16 cellular contexts compared by ENCODE assay signal in the genomic region with DNA sequence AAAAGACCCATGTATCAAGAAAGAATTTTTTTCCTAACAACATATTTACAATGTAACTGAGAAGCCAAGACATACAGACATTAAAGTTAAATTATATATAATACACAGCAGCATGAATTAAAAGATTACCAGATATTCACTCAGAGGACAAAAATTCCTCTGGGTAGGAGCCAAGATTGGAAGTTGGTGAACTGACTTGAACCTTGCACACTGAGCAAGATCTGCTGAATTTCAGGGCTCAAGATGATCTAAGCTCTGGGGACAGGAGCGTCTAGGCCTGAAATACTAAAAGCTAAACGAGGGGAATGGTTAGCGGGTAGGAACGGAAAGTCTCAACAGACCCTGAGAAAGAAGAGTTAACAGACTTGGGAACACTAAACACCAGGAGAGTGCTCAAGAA. TPM values are rescaled to one million over a fixed set of nuclear protein-coding genes. Genes with fewer than 3 reads are reported as not detected.
DNase-seq lines count a peak whose midpoint lies in the region; ATAC-seq and TF ChIP-seq lines count a peak whose summit lies in the region.
"Had no signal": no experiment of that assay in that cellular context is flagged by ENCODE, and none has a peak within 500 bp of the region (broad histone marks: within the 10 kb centered on the region; RNA-seq: fewer than 3 reads in every experiment).

No MANE protein-coding gene starts in this region.

- peaks cover 6% of the 10 kb centered on the region for H3K9me3 Mint-ChIP-seq in activated CD4-positive, alpha-beta T cell treated with anti-CD3 and anti-CD28 coated beads, Interleukin-2, amount 10 ng/mL, durations not matched to agents 24 days and 14 days
- H3K9me3 Mint-ChIP-seq in activated naive CD8-positive, alpha-beta T cell (ENCODE audit: low read depth), result no peaks in the 10 kb centered on the region
- peaks cover 0 to 2% (median 0%) of the 10 kb centered on the region in 7 donors for H3K9me3 Mint-ChIP-seq in naive B cell

- H3K4me1 ChIP-seq in A673 (ENCODE audit: insufficient read depth, low read length, poor library complexity, severe bottlenecking), result peaks cover 25% of the 10 kb centered on the region
- H3K4me1 ChIP-seq in adrenal gland (replicated peaks in 1 of 2), result peaks cover 38 to 58% of the 10 kb centered on the region in 2 donors

- no peaks in the 10 kb centered on the region for H3K27me3 Mint-ChIP-seq in activated CD4-positive, alpha-beta T cell treated with anti-CD3 and anti-CD28 coated beads, Interleukin-2, amount 10 ng/mL, durations not matched to agents 24 days and 14 days
- H3K27me3 Mint-ChIP-seq in activated naive CD8-positive, alpha-beta T cell, result no peaks in the 10 kb centered on the region
- H3K27me3 Mint-ChIP-seq in naive B cell, result no peaks in the 10 kb centered on the region
- H3K27me3 Mint-ChIP-seq: type B pancreatic cell had no signal

- H3K4me3 ChIP-seq in A673 (ENCODE audit: low read depth, low read length, poor library complexity, severe bottlenecking) (no peak overlapping the region), adrenal gland (no peak overlapping the region)
- H3K4me3 ChIP-seq: A549 had no signal

- CTCF ChIA-PET in A673 (lab: Charles Lee), result no interaction called here

- peaks cover 41% of the 10 kb centered on the region for H3K36me3 Mint-ChIP-seq in activated CD4-positive, alpha-beta T cell treated with anti-CD3 and anti-CD28 coated beads, Interleukin-2, amount 10 ng/mL, durations not matched to agents 24 days and 14 days (ENCODE audit: low read depth)
- H3K36me3 Mint-ChIP-seq in activated naive CD8-positive, alpha-beta T cell, result peaks cover 10% of the 10 kb centered on the region
- H3K36me3 Mint-ChIP-seq in naive B cell, result peaks cover 11 to 17% of the 10 kb centered on the region in 2 donors

- 73 to 86% (median 85%) methylated on average over 4 of the region's 4 CpGs for WGBS in adrenal gland, 4 donors

- BruUV-seq in A673 (replicated peaks; lab: Mats Ljungman, UMichigan), result no TSS peak

- no peak for TF ChIP-seq POLR2A in adrenal gland (IDR thresholded peaks at IDR 0.05)

- TF ChIP-seq CTCF in A673 (conservative IDR thresholded peaks at IDR 0.05; ENCODE audit: low read depth, low read length), result no peak
- TF ChIP-seq CTCF in adrenal gland (IDR thresholded peaks at IDR 0.05), result no peak

- DNase-seq in activated CD4-positive, alpha-beta T cell treated with anti-CD3 and anti-CD28 coated beads, Interleukin-2, amount 10 ng/mL, durations not matched to agents 24 days and 14 days, result no peak
- DNase-seq in activated CD4-positive, alpha-beta T cell treated with anti-CD3 and anti-CD28 coated beads for 48 hours, result no peak
- peak; percentile 14 for DNase-seq in EL
- DNase-seq in naive B cell, result no peak
- DNase-seq in NCI-H2227 treated with DMSO at 0.1 percent for 48 hours (lab: John Stamatoyannopoulos, UW), result no peak
- DNase-seq in A673 (ENCODE audit: low spot score), result no peak
- no peak for DNase-seq in adrenal gland
- DNase-seq: KBM-7; NCI-H1417 treated with DMSO at 0.1 percent for 48 hours; occipital lobe; stimulated activated CD4-positive, alpha-beta T cell treated with anti-CD3 and anti-CD28 coated beads, Interleukin-2, amount 100 ng/mL, for 48 hours had no signal

- H3K36me3 ChIP-seq in A673 (ENCODE audit: insufficient read depth, low read length, poor library complexity, severe bottlenecking), result no peaks in the 10 kb centered on the region
- no peaks in the 10 kb centered on the region for H3K36me3 ChIP-seq in adrenal gland (replicated peaks in 1 of 2)

- H3K4me3 Mint-ChIP-seq in activated CD4-positive, alpha-beta T cell treated with anti-CD3 and anti-CD28 coated beads, Interleukin-2, amount 10 ng/mL, durations not matched to agents 24 days and 14 days, result no peak overlapping the region
- H3K4me3 Mint-ChIP-seq in activated naive CD8-positive, alpha-beta T cell, result peak overlapping the region; percentile 31
- H3K4me3 Mint-ChIP-seq in naive B cell, result peak overlapping the region in 7 of 8 donors; percentile 2 to 82 (median 63)
- H3K4me3 Mint-ChIP-seq: type B pancreatic cell had no signal

- H3K9me3 ChIP-seq in A673 (ENCODE audit: low read depth, low read length, poor library complexity, severe bottlenecking) (no peaks in the 10 kb centered on the region), adrenal gland (replicated peaks in 1 of 3) (no peaks in the 10 kb centered on the region)
- H3K9me3 ChIP-seq: A549 had no signal

- POLR2A ChIA-PET in A673 (lab: Charles Lee; ENCODE audit: low non-redundant PET), result no interaction called here

- H3K27ac ChIP-seq in A673 (ENCODE audit: low read depth, low read length, poor library complexity, severe bottlenecking) (no peak overlapping the region), adrenal gland (no peak overlapping the region)
- H3K27ac ChIP-seq: A549, HL-60 had no signal

- H3K27ac Mint-ChIP-seq in activated CD4-positive, alpha-beta T cell treated with anti-CD3 and anti-CD28 coated beads, Interleukin-2, amount 10 ng/mL, durations not matched to agents 24 days and 14 days, result peak overlapping the region; percentile 59
- H3K27ac Mint-ChIP-seq in activated naive CD8-positive, alpha-beta T cell, result peak overlapping the region; percentile 72
- peak overlapping the region; percentile 24 to 90 (median 78) for H3K27ac Mint-ChIP-seq in naive B cell
- H3K27ac Mint-ChIP-seq: type B pancreatic cell had no signal

- intact Hi-C loops in activated CD4-positive, alpha-beta T cell treated with anti-CD3 and anti-CD28 coated beads, Interleukin-2, amount 10 ng/mL, durations not matched to agents 24 days and 14 days (cut with micrococcal nuclease), result no loop called here
- intact Hi-C loops in A673 (cut with micrococcal nuclease; ENCODE audit: unreplicated experiment), result no loop called here
- intact Hi-C loops in adrenal gland (cut with DNase I), result no loop called here

- no peak for ATAC-seq in naive B cell (ENCODE audit: low read depth in 2 of 2)
- ATAC-seq: A549, sciatic nerve had no signal

- peaks cover 67% of the 10 kb centered on the region for H3K4me1 Mint-ChIP-seq in activated CD4-positive, alpha-beta T cell treated with anti-CD3 and anti-CD28 coated beads, Interleukin-2, amount 10 ng/mL, durations not matched to agents 24 days and 14 days
- peaks cover 87% of the 10 kb centered on the region for H3K4me1 Mint-ChIP-seq in activated naive CD8-positive, alpha-beta T cell (ENCODE audit: low read depth)
- peaks cover 59 to 98% (median 88%) of the 10 kb centered on the region in 3 donors for H3K4me1 Mint-ChIP-seq in naive B cell

- H3K27me3 ChIP-seq in A673 (replicated peaks; ENCODE audit: insufficient read depth, low read depth, low read length, poor library complexity), result no peaks in the 10 kb centered on the region
- H3K27me3 ChIP-seq in adrenal gland, result no peaks in the 10 kb centered on the region

RNA-seq across cellular contexts. Expression of gene FOXO1, which starts 8.5 kb away (rescaled TPM):
- 38.1 and 39.6 TPM in 2 replicates for total RNA-seq in activated CD4-positive, alpha-beta T cell treated with anti-CD3 and anti-CD28 coated beads, Interleukin-2, amount 10 ng/mL, durations not matched to agents 24 days and 14 days
- 100 to 1,000 TPM in 5 of 6 donors, 10 to 100 TPM in 1; 70.3 to 174 (median 117) TPM for polyA plus RNA-seq in naive B cell (ENCODE audit: low read depth in 6 of 6)
- total RNA-seq in A673 (2021), result 2.9 and 3.0 TPM in 2 replicates
- total RNA-seq in adrenal gland, result 10 to 100 TPM; 17.2 to 35.4 (median 24.4) TPM
- polyA plus RNA-seq in adrenal gland, result 10 to 100 TPM in 1 of 3 donors, 1 to 10 TPM in 2; 4.3 to 15.2 (median 4.4) TPM
